ENCODE assay signal across 13 cellular contexts in genomic region chr6:5115168-5115567, GRCh38. TPM values are rescaled to one million over a fixed set of nuclear protein-coding genes. Genes with fewer than 3 reads are reported as not detected.
DNase-seq lines count a peak whose midpoint lies in the region; ATAC-seq, FAIRE-seq and TF ChIP-seq lines count a peak whose summit lies in the region.
"Had no signal": no experiment of that assay in that cellular context is flagged by ENCODE, and none has a peak within 500 bp of the region (broad histone marks: within the 10 kb centered on the region; RNA-seq: fewer than 3 reads in every experiment).

No MANE protein-coding gene starts in this region.

- H3K79me2 ChIP-seq in Loucy (ENCODE audit: insufficient read depth, low read length): no peaks in the 10 kb centered on the region

- H4K20me1 ChIP-seq in Loucy (ENCODE audit: insufficient read depth, low read length, poor library complexity, severe bottlenecking): no peaks in the 10 kb centered on the region

- H3K9me2 ChIP-seq in Loucy (replicated peaks; ENCODE audit: low read depth, low read length): no peaks in the 10 kb centered on the region

- H3K4me3 Mint-ChIP-seq in activated CD4-positive, alpha-beta memory T cell treated with anti-CD3 and anti-CD28 coated beads for 36 hours: no peak overlapping the region
- H3K4me3 Mint-ChIP-seq: activated naive CD4-positive, alpha-beta T cell treated with anti-CD3 and anti-CD28 coated beads, Interleukin-2, amount 10 ng/mL, durations not matched to agents 7 days and 5 days; dendritic cell treated with granulocyte-macrophage colony-stimulating factor and Interleukin-4, amounts not matched to agents 40 ng/mL and 50 ng/mL, for 4 days had no signal

- no peak overlapping the region for H2AFZ ChIP-seq in Loucy (ENCODE audit: low read length)

- H3K36me3 Mint-ChIP-seq in activated CD4-positive, alpha-beta memory T cell treated with anti-CD3 and anti-CD28 coated beads for 36 hours: no peaks in the 10 kb centered on the region
- H3K36me3 Mint-ChIP-seq: activated naive CD4-positive, alpha-beta T cell treated with anti-CD3 and anti-CD28 coated beads, Interleukin-2, amount 10 ng/mL, durations not matched to agents 7 days and 5 days had no signal

- CTCF ChIA-PET in AG04450 (lab: Charles Lee): interaction anchor here (0.7 kb wide), 1 partner anchor 36 kb away, joined by 3 read pairs; no protein-coding TSS in a partner anchor
- CTCF ChIA-PET in activated CD4-positive, alpha-beta memory T cell treated with anti-CD3 and anti-CD28 coated beads for 36 hours (lab: Charles Lee): no interaction called here

- no peak overlapping the region for H3K27ac ChIP-seq in AG04450 (ENCODE audit: low read depth, low read length)
- H3K27ac ChIP-seq: BLaER1 had no signal

- DNase-seq in AG04450 (ENCODE audit: low read depth, low spot score) (no peak), choroid plexus epithelial cell (ENCODE audit: low read depth) (peak; percentile 95), left colon (peak in 1 of 2 donors; percentile 45), frontal cortex (ENCODE audit: low spot score in 2 of 2) (no peak), GM03348 (ENCODE audit: low spot score) (no peak)
- no peak for DNase-seq in activated CD4-positive, alpha-beta memory T cell treated with anti-CD3 and anti-CD28 coated beads for 36 hours
- DNase-seq: activated naive CD4-positive, alpha-beta T cell treated with anti-CD3 and anti-CD28 coated beads, Interleukin-2, amount 10 ng/mL, durations not matched to agents 7 days and 5 days; KBM-7; occipital lobe had no signal

- no peak overlapping the region for H3K4me3 ChIP-seq in AG04450 (ENCODE audit: low read depth, low read length)
- H3K4me3 ChIP-seq in Loucy (ENCODE audit: low read length, poor library complexity, severe bottlenecking): no peak overlapping the region
- no peak overlapping the region for H3K4me3 ChIP-seq in choroid plexus epithelial cell (ENCODE audit: low read depth, low read length)
- H3K4me3 ChIP-seq: BLaER1 had no signal

- no peaks in the 10 kb centered on the region for H3K9me3 Mint-ChIP-seq in activated CD4-positive, alpha-beta memory T cell treated with anti-CD3 and anti-CD28 coated beads for 36 hours
- H3K9me3 Mint-ChIP-seq: activated naive CD4-positive, alpha-beta T cell treated with anti-CD3 and anti-CD28 coated beads, Interleukin-2, amount 10 ng/mL, durations not matched to agents 7 days and 5 days; dendritic cell treated with granulocyte-macrophage colony-stimulating factor and Interleukin-4, amounts not matched to agents 40 ng/mL and 50 ng/mL, for 4 days had no signal

- no peaks in the 10 kb centered on the region for H3K4me1 Mint-ChIP-seq in activated CD4-positive, alpha-beta memory T cell treated with anti-CD3 and anti-CD28 coated beads for 36 hours (ENCODE audit: low read depth)
- H3K4me1 Mint-ChIP-seq: activated naive CD4-positive, alpha-beta T cell treated with anti-CD3 and anti-CD28 coated beads, Interleukin-2, amount 10 ng/mL, durations not matched to agents 7 days and 5 days had no signal

- ATAC-seq in left colon: peak; percentile 93
- ATAC-seq in HG02763 (IDR thresholded peaks at IDR 0.05; ENCODE audit: unreplicated experiment): no peak

- H3K4me1 ChIP-seq in Loucy (ENCODE audit: insufficient read depth, low read length, poor library complexity, severe bottlenecking): no peaks in the 10 kb centered on the region

- POLR2A ChIA-PET in AG04450 (lab: Yijun Ruan, JAX): interaction anchor here (1.2 kb wide), 1 partner anchor 13 kb away, joined by 4 read pairs; no protein-coding TSS in a partner anchor
- POLR2A ChIA-PET in activated CD4-positive, alpha-beta memory T cell treated with anti-CD3 and anti-CD28 coated beads for 36 hours (lab: Charles Lee): no interaction called here

- TF ChIP-seq CTCF in AG04450 (IDR thresholded peaks at IDR 0.05; ENCODE audit: low read depth, low read length) (peak; percentile 43), Loucy (conservative IDR thresholded peaks at IDR 0.05; ENCODE audit: low read length) (0 out of 2 replicates have a peak, but pooled peaks have one; percentile 10), choroid plexus epithelial cell (conservative IDR thresholded peaks at IDR 0.05; ENCODE audit: low read depth, low read length) (peak; percentile 85)

- FAIRE-seq in frontal cortex (lab: Jason Lieb, UNC): no peak

- no peak overlapping the region for H3K27ac Mint-ChIP-seq in activated CD4-positive, alpha-beta memory T cell treated with anti-CD3 and anti-CD28 coated beads for 36 hours
- H3K27ac Mint-ChIP-seq: activated naive CD4-positive, alpha-beta T cell treated with anti-CD3 and anti-CD28 coated beads, Interleukin-2, amount 10 ng/mL, durations not matched to agents 7 days and 5 days; dendritic cell treated with granulocyte-macrophage colony-stimulating factor and Interleukin-4, amounts not matched to agents 40 ng/mL and 50 ng/mL, for 4 days had no signal

- no peak overlapping the region for H3K4me2 ChIP-seq in Loucy (ENCODE audit: low read depth, low read length, poor library complexity, severe bottlenecking)
- H3K4me2 ChIP-seq: BLaER1 had no signal

- intact Hi-C loops in left colon (cut with DNase I, micrococcal nuclease): no loop called here
- intact Hi-C loops in activated CD4-positive, alpha-beta memory T cell treated with anti-CD3 and anti-CD28 coated beads for 36 hours (cut with micrococcal nuclease): no loop called here

- H3K9ac ChIP-seq in Loucy (ENCODE audit: low read depth, low read length, poor library complexity, severe bottlenecking): no peak overlapping the region
- H3K9ac ChIP-seq: BLaER1 had no signal

- H3K36me3 ChIP-seq in Loucy (ENCODE audit: insufficient read depth, low read length): peaks cover 3% of the 10 kb centered on the region; the same call in 1 of the 2 replicates

- H3K27me3 ChIP-seq in AG04450 (ENCODE audit: control insufficient read depth, insufficient read depth, low read length) (no peaks in the 10 kb centered on the region), Loucy (ENCODE audit: insufficient read depth, low read length, poor library complexity, severe bottlenecking) (no peaks in the 10 kb centered on the region)
- H3K27me3 ChIP-seq: BLaER1 had no signal

- H3F3A ChIP-seq in Loucy (ENCODE audit: low read depth): no peaks in the 10 kb centered on the region

- H3K9me3 ChIP-seq in AG04450 (ENCODE audit: control insufficient read depth, insufficient read depth, low read length): no peaks in the 10 kb centered on the region
- H3K9me3 ChIP-seq in Loucy (ENCODE audit: insufficient read depth, low read depth, low read length): no peaks in the 10 kb centered on the region
- H3K9me3 ChIP-seq: BLaER1 had no signal

- H3K27me3 Mint-ChIP-seq in activated CD4-positive, alpha-beta memory T cell treated with anti-CD3 and anti-CD28 coated beads for 36 hours: no peaks in the 10 kb centered on the region
- H3K27me3 Mint-ChIP-seq: activated naive CD4-positive, alpha-beta T cell treated with anti-CD3 and anti-CD28 coated beads, Interleukin-2, amount 10 ng/mL, durations not matched to agents 7 days and 5 days; dendritic cell treated with granulocyte-macrophage colony-stimulating factor and Interleukin-4, amounts not matched to agents 40 ng/mL and 50 ng/mL, for 4 days had no signal

RNA-seq across cellular contexts. Expression of gene PPP1R3G, which starts 30.0 kb away (rescaled TPM):
- polyA plus RNA-seq in AG04450 (2011; rRNA removed): 0.09 and 0.11 TPM in 2 replicates
- polyA minus RNA-seq in AG04450 (2011; rRNA and poly(A)+ RNA removed): 0.13 and 0.14 TPM in 2 replicates
- total RNA-seq in left colon (1 to 10 TPM in 1 of 2 donors, under 1 TPM in 1; 0.98 to 1.6 TPM), frontal cortex (1.6 TPM)
- not detected for total RNA-seq in activated CD4-positive, alpha-beta memory T cell treated with anti-CD3 and anti-CD28 coated beads for 36 hours

Comparison
In these comparisons a context has a peak if more than half of its experiments do, and no peak if none do; other contexts are left out.
1. CTCF ChIP-seq: peak in every context shown above with its lines; median percentile 85 in choroid plexus epithelial cell; 43 in AG04450; 10 in Loucy.